Comparison of ENCODE assay signal across 9 cellular contexts in the genomic region with DNA sequence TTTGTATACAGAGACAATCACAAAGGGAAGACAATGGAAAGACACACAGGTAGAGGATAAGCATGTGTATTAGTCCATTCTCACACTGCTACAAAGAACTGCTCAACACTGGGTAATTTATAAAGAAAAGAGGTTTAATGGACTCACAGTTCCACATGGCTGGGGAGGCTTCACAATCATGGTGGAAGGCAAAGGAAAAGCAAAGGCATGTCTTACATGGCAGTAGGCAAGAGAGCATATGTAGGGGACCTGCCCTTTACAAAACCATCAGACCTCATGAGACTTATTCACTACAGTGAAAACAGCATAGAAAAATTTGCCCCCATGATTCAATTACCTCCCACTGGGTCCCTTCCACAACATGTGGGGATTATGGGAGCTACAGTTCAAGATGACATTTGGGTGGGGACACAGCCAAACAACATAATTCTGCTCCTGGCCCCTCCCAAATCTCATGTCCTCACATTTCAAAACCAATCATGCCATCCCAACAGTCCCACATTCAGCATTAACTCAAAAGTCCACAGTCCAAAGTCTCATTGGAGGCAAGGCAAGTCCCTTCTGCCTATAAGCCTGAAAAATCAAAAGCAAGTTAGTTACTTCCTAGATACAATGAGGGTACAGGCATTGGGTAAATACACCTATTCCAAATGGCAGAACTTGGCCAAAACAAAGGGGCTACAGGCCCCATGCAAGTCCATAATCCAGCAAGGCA. TPM values are rescaled to one million over a fixed set of nuclear protein-coding genes. Genes with fewer than 3 reads are reported as not detected.
DNase-seq lines count a peak whose midpoint lies in the region; ATAC-seq, FAIRE-seq and TF ChIP-seq lines count a peak whose summit lies in the region.
"Not testable (repeated sequence)": the region's sequence is repeated elsewhere in the genome, so short reads cannot be mapped to it uniquely, and the experiment has no call there.
"Had no signal": no experiment of that assay in that cellular context is flagged by ENCODE, and none has a peak within 500 bp of the region (broad histone marks: within the 10 kb centered on the region; RNA-seq: fewer than 3 reads in every experiment).

No MANE protein-coding gene starts in this region.

- H3K9ac ChIP-seq in K562 (ENCODE audit: insufficient read depth in 1 of 2, low read depth in 2 of 2, low read length in 2 of 2); liver (ENCODE audit: low read depth in 1 of 2, low read length in 2 of 2): not testable (repeated sequence)

- intact Hi-C loops in K562 (cut with micrococcal nuclease); mucosa of descending colon (cut with DNase I, micrococcal nuclease): not testable (repeated sequence)

- not testable (repeated sequence) for TF ChIP-seq POLR2A in K562 (conservative IDR thresholded peaks at IDR 0.05)

- not testable (repeated sequence) for H3K4me2 ChIP-seq in K562 (ENCODE audit: insufficient read depth, low read length)

- not testable (repeated sequence) for DNase-seq in K562 (ENCODE audit: extremely low read depth in 1 of 4, low spot score in 3 of 4); left lobe of liver (ENCODE audit: low spot score)
- DNase-seq in mucosa of descending colon: peak in 1 of 3 donors; percentile 20

- not testable (repeated sequence) for H3K9me3 ChIP-seq in K562 (replicated peaks; ENCODE audit: control insufficient read depth, insufficient read depth, low read depth, low read length); liver (ENCODE audit: control insufficient read depth in 4 of 4, low read length in 3 of 4); mucosa of descending colon

- FAIRE-seq in K562 (lab: Jason Lieb, UNC): not testable (repeated sequence)

- POLR2A ChIA-PET in K562 (lab: Yijun Ruan, JAX): not testable (repeated sequence)

- BruUV-seq in K562 (replicated peaks; lab: Mats Ljungman, UMichigan): not testable (repeated sequence)

- H3K4me1 ChIP-seq in K562 (replicated peaks in 1 of 2; ENCODE audit: control insufficient read depth in 2 of 2, insufficient read depth in 2 of 2, low read length in 2 of 2); liver (ENCODE audit: control insufficient read depth in 4 of 4, insufficient read depth in 4 of 4, low read length in 3 of 4); mucosa of descending colon (ENCODE audit: low read depth): not testable (repeated sequence)

- TF ChIP-seq EP300 in K562 (IDR thresholded peaks at IDR 0.05; ENCODE audit: low read length): not testable (repeated sequence)

- not testable (repeated sequence) for H3K4me3 ChIP-seq in K562; liver (ENCODE audit: low read depth in 1 of 3, low read length in 3 of 3); mucosa of descending colon

- H3K27me3 ChIP-seq in K562 (ENCODE audit: control insufficient read depth in 2 of 2, insufficient read depth in 2 of 2, low read length in 2 of 2); liver (ENCODE audit: control insufficient read depth in 4 of 4, insufficient read depth in 4 of 4, low read length in 3 of 4): not testable (repeated sequence)

- not testable (repeated sequence) for H4K20me1 ChIP-seq in K562 (replicated peaks; ENCODE audit: control insufficient read depth, insufficient read depth, low read length)

- in situ Hi-C loops in K562 (cut with MboI): not testable (repeated sequence)

- not testable (repeated sequence) for TF ChIP-seq CTCF in K562 (IDR thresholded peaks at IDR 0.05 in 2 of 3, conservative IDR thresholded peaks at IDR 0.05 in 1 of 3; ENCODE audit: insufficient read depth in 2 of 3, low read depth in 1 of 3, low read length in 3 of 3); liver (IDR thresholded peaks at IDR 0.05; ENCODE audit: low read depth, low read length, missing input control); mucosa of descending colon (IDR thresholded peaks at IDR 0.05)

- H2AFZ ChIP-seq in K562 (ENCODE audit: low read depth, low read length): not testable (repeated sequence)

- H3K79me2 ChIP-seq in K562 (ENCODE audit: control insufficient read depth, insufficient read depth, low read length): not testable (repeated sequence)

- H3K36me3 ChIP-seq in K562 (ENCODE audit: control insufficient read depth, insufficient read depth, low read length); liver (ENCODE audit: control insufficient read depth in 4 of 4, insufficient read depth in 3 of 4, low read depth in 1 of 4, low read length in 3 of 4); mucosa of descending colon (ENCODE audit: low read depth): not testable (repeated sequence)

- H3K27ac ChIP-seq in K562 (ENCODE audit: extremely low read depth, low read depth, low read length); liver (ENCODE audit: low read depth in 1 of 2, low read length in 2 of 2): not testable (repeated sequence)

- CTCF ChIA-PET in K562 (lab: Yijun Ruan, JAX; ENCODE audit: low intra/inter-chr PET ratio): not testable (repeated sequence)

- H3K9me1 ChIP-seq in K562 (ENCODE audit: control insufficient read depth, insufficient read depth, low read length): not testable (repeated sequence)

- not testable (repeated sequence) for TF ChIP-seq RAD21 in K562 (CRISPR knock-in tag; conservative IDR thresholded peaks at IDR 0.05 in 1 of 2, IDR thresholded peaks at IDR 0.05 in 1 of 2); liver (IDR thresholded peaks at IDR 0.05)

- ATAC-seq in K562: not testable (repeated sequence)
- ATAC-seq in left lobe of liver (peak; percentile 81), mucosa of descending colon (peak; percentile 42)

RNA-seq across cellular contexts. Expression of gene CREBZF, which starts 6.2 kb away (rescaled TPM):
- 77.0 and 165 TPM in 2 replicates for total RNA-seq in K562 (2011; cell fraction: chromatin; rRNA removed; ENCODE audit: low replicate concordance)
- total RNA-seq in K562 (2011; cell fraction: nucleolus; rRNA removed): 74.5 and 77.4 TPM in 2 replicates
- total RNA-seq in K562 (2011; cell fraction: nucleoplasm; rRNA removed): 148 and 256 TPM in 2 replicates
- total RNA-seq in K562 (2014; rRNA removed) (50.2 and 62.1 TPM in 2 replicates), K562 (2014; rRNA removed; fragmentation: Illumina TruSeq; extraction: Trizol) (38.1 and 38.9 TPM in 2 replicates), K562 (2015; rRNA removed; fragmentation: Illumina TruSeq; extraction: Trizol) (44.8 TPM in 2 replicates), K562 (2021) (40.5 and 41.0 TPM in 2 replicates), left lobe of liver (18.8 TPM), liver (10 to 100 TPM; 28.2 to 50.0 TPM), mucosa of descending colon (10 to 100 TPM; 37.6 to 45.6 (median 40.7) TPM)
- polyA plus RNA-seq in K562 (2011; rRNA removed) (56.7 and 61.0 TPM in 2 replicates), K562 (2014; fragmentation: Illumina TruSeq; extraction: Trizol) (29.4 and 33.8 TPM in 2 replicates), K562 (2014; fragmentation: Nextera tagmentation; extraction: Ambion mirVana) (1 to 10 TPM; 7.2 to 7.4 TPM), K562 (2014; rRNA removed) (69.2 and 70.2 TPM in 2 replicates), liver (10 to 100 TPM; 12.1 to 12.3 TPM)
- polyA plus RNA-seq in K562 (2011; cell fraction: cytosol; rRNA removed): 22.5 and 29.0 TPM in 2 replicates
- polyA plus RNA-seq in K562 (2011; cell fraction: nucleus; rRNA removed): 249 and 283 TPM in 2 replicates
- polyA plus RNA-seq in K562 (2012): 28.9 and 50.3 TPM in 2 replicates
- polyA minus RNA-seq in K562 (2011; rRNA and poly(A)+ RNA removed): 45.6 and 57.0 TPM in 2 replicates
- 13.9 and 15.1 TPM in 2 replicates for polyA minus RNA-seq in K562 (2011; cell fraction: cytosol; rRNA and poly(A)+ RNA removed)
- 101 and 128 TPM in 2 replicates for polyA minus RNA-seq in K562 (2011; cell fraction: nucleus; rRNA and poly(A)+ RNA removed)

RNA-seq across cellular contexts. Expression of gene CCDC89, which starts 14.9 kb away (rescaled TPM):
- not detected in 2 replicates for total RNA-seq in K562 (2011; cell fraction: chromatin; rRNA removed; ENCODE audit: low replicate concordance)
- not detected in 2 replicates for total RNA-seq in K562 (2011; cell fraction: nucleolus; rRNA removed)
- not detected in 2 replicates for total RNA-seq in K562 (2011; cell fraction: nucleoplasm; rRNA removed)
- 0.09 and 0.12 TPM in 2 replicates for total RNA-seq in K562 (2014; rRNA removed)
- not detected in 2 replicates for total RNA-seq in K562 (2014; rRNA removed; fragmentation: Illumina TruSeq; extraction: Trizol)
- not detected in 2 replicates for total RNA-seq in K562 (2015; rRNA removed; fragmentation: Illumina TruSeq; extraction: Trizol)
- total RNA-seq in K562 (2021): not detected in 2 replicates
- not detected in 2 replicates for polyA plus RNA-seq in K562 (2011; rRNA removed)
- polyA plus RNA-seq in K562 (2011; cell fraction: cytosol; rRNA removed): not detected in 2 replicates
- 0.09 TPM in 1 of 2 replicates, not detected in the other for polyA plus RNA-seq in K562 (2011; cell fraction: nucleus; rRNA removed)
- not detected in 2 replicates for polyA plus RNA-seq in K562 (2012)
- polyA plus RNA-seq in K562 (2014; fragmentation: Illumina TruSeq; extraction: Trizol): not detected in 2 replicates
- polyA plus RNA-seq in K562 (2014; fragmentation: Nextera tagmentation; extraction: Ambion mirVana): not detected
- polyA plus RNA-seq in K562 (2014; rRNA removed): 0.07 TPM in 1 of 2 replicates, not detected in the other
- polyA minus RNA-seq in K562 (2011; rRNA and poly(A)+ RNA removed): not detected in 2 replicates
- polyA minus RNA-seq in K562 (2011; cell fraction: cytosol; rRNA and poly(A)+ RNA removed): not detected in 2 replicates
- polyA minus RNA-seq in K562 (2011; cell fraction: nucleus; rRNA and poly(A)+ RNA removed): not detected in 2 replicates
- 0.28 TPM for total RNA-seq in left lobe of liver
- 1 to 10 TPM in 1 of 2 donors, under 1 TPM in 1; 0.28 to 1.0 TPM for total RNA-seq in liver
- under 1 TPM in 1 of 2 donors, not detected in 1; 0.17 TPM for polyA plus RNA-seq in liver
- 1 to 10 TPM; 4.1 to 6.4 (median 4.1) TPM for total RNA-seq in mucosa of descending colon
- total RNA-seq: CD4-positive, CD25-positive, alpha-beta regulatory T cell; GM12878 had no signal
- polyA plus RNA-seq: CD14-positive monocyte; CD4-positive, alpha-beta memory T cell; CD4-positive, CD25-positive, alpha-beta regulatory T cell; CD8-positive, alpha-beta memory T cell had no signal

RNA-seq across cellular contexts. Expression of gene TMEM126A, which starts 23.3 kb away (rescaled TPM):
- 5.5 and 12.2 TPM in 2 replicates for total RNA-seq in K562 (2011; cell fraction: chromatin; rRNA removed; ENCODE audit: low replicate concordance)
- 6.0 and 7.2 TPM in 2 replicates for total RNA-seq in K562 (2011; cell fraction: nucleolus; rRNA removed)
- total RNA-seq in K562 (2011; cell fraction: nucleoplasm; rRNA removed): 15.5 and 15.6 TPM in 2 replicates
- total RNA-seq in K562 (2014; rRNA removed): 19.3 and 22.9 TPM in 2 replicates
- total RNA-seq in K562 (2014; rRNA removed; fragmentation: Illumina TruSeq; extraction: Trizol): 67.5 and 69.3 TPM in 2 replicates
- total RNA-seq in K562 (2015; rRNA removed; fragmentation: Illumina TruSeq; extraction: Trizol): 52.0 and 56.3 TPM in 2 replicates
- 37.3 and 41.5 TPM in 2 replicates for total RNA-seq in K562 (2021)
- 72.2 and 105 TPM in 2 replicates for polyA plus RNA-seq in K562 (2011; rRNA removed)
- polyA plus RNA-seq in K562 (2011; cell fraction: cytosol; rRNA removed): 28.7 and 48.2 TPM in 2 replicates
- 7.1 and 19.5 TPM in 2 replicates for polyA plus RNA-seq in K562 (2011; cell fraction: nucleus; rRNA removed)
- 46.1 and 62.4 TPM in 2 replicates for polyA plus RNA-seq in K562 (2012)
- polyA plus RNA-seq in K562 (2014; fragmentation: Illumina TruSeq; extraction: Trizol): 45.1 and 48.1 TPM in 2 replicates
- polyA plus RNA-seq in K562 (2014; fragmentation: Nextera tagmentation; extraction: Ambion mirVana): 100 to 1,000 TPM; 148 to 154 TPM
- 44.3 and 56.9 TPM in 2 replicates for polyA plus RNA-seq in K562 (2014; rRNA removed)
- polyA minus RNA-seq in K562 (2011; rRNA and poly(A)+ RNA removed): 38.1 and 45.4 TPM in 2 replicates
- 5.9 and 8.6 TPM in 2 replicates for polyA minus RNA-seq in K562 (2011; cell fraction: cytosol; rRNA and poly(A)+ RNA removed)
- polyA minus RNA-seq in K562 (2011; cell fraction: nucleus; rRNA and poly(A)+ RNA removed): 2.2 and 7.0 TPM in 2 replicates
- 14.3 TPM for total RNA-seq in left lobe of liver
- 10 to 100 TPM in 1 of 2 donors, 1 to 10 TPM in 1; 9.3 to 21.0 TPM for total RNA-seq in liver
- polyA plus RNA-seq in liver: 10 to 100 TPM; 25.6 to 39.1 TPM
- total RNA-seq in mucosa of descending colon: 10 to 100 TPM; 18.8 to 25.8 (median 19.4) TPM

RNA-seq across cellular contexts. Expression of gene TMEM126B, which starts 42.7 kb away (rescaled TPM):
- 35.6 and 83.1 TPM in 2 replicates for total RNA-seq in K562 (2011; cell fraction: chromatin; rRNA removed; ENCODE audit: low replicate concordance)
- total RNA-seq in K562 (2011; cell fraction: nucleolus; rRNA removed): 17.2 and 25.5 TPM in 2 replicates
- 41.1 and 65.7 TPM in 2 replicates for total RNA-seq in K562 (2011; cell fraction: nucleoplasm; rRNA removed)
- total RNA-seq in K562 (2014; rRNA removed) (85.5 and 88.0 TPM in 2 replicates), K562 (2014; rRNA removed; fragmentation: Illumina TruSeq; extraction: Trizol) (165 and 177 TPM in 2 replicates), K562 (2015; rRNA removed; fragmentation: Illumina TruSeq; extraction: Trizol) (161 and 163 TPM in 2 replicates), K562 (2021) (86.4 and 95.7 TPM in 2 replicates), left lobe of liver (14.7 TPM), liver (10 to 100 TPM; 20.0 to 28.1 TPM), mucosa of descending colon (10 to 100 TPM; 35.3 to 44.1 (median 38.7) TPM)
- polyA plus RNA-seq in K562 (2011; rRNA removed) (120 and 178 TPM in 2 replicates), K562 (2014; fragmentation: Illumina TruSeq; extraction: Trizol) (130 and 143 TPM in 2 replicates), K562 (2014; fragmentation: Nextera tagmentation; extraction: Ambion mirVana) (100 to 1,000 TPM; 209 to 226 TPM), K562 (2014; rRNA removed) (161 and 164 TPM in 2 replicates), liver (10 to 100 TPM; 25.7 to 32.3 TPM)
- 37.4 and 99.8 TPM in 2 replicates for polyA plus RNA-seq in K562 (2011; cell fraction: cytosol; rRNA removed)
- 42.6 and 66.6 TPM in 2 replicates for polyA plus RNA-seq in K562 (2011; cell fraction: nucleus; rRNA removed)
- polyA plus RNA-seq in K562 (2012): 97.5 and 121 TPM in 2 replicates
- 48.3 and 53.2 TPM in 2 replicates for polyA minus RNA-seq in K562 (2011; rRNA and poly(A)+ RNA removed)
- 13.2 and 20.3 TPM in 2 replicates for polyA minus RNA-seq in K562 (2011; cell fraction: cytosol; rRNA and poly(A)+ RNA removed)
- 13.7 and 18.7 TPM in 2 replicates for polyA minus RNA-seq in K562 (2011; cell fraction: nucleus; rRNA and poly(A)+ RNA removed)

RNA-seq across cellular contexts. Expression of gene DLG2, which starts 44.0 kb away (rescaled TPM):
- 4.0 and 6.3 TPM in 2 replicates for total RNA-seq in K562 (2011; cell fraction: chromatin; rRNA removed; ENCODE audit: low replicate concordance)
- 1.8 and 2.3 TPM in 2 replicates for total RNA-seq in K562 (2011; cell fraction: nucleolus; rRNA removed)
- total RNA-seq in K562 (2011; cell fraction: nucleoplasm; rRNA removed): 3.0 and 4.0 TPM in 2 replicates
- total RNA-seq in K562 (2014; rRNA removed): 0.73 and 0.95 TPM in 2 replicates
- total RNA-seq in K562 (2014; rRNA removed; fragmentation: Illumina TruSeq; extraction: Trizol): 1.1 and 1.6 TPM in 2 replicates
- 0.79 and 1.5 TPM in 2 replicates for total RNA-seq in K562 (2015; rRNA removed; fragmentation: Illumina TruSeq; extraction: Trizol)
- total RNA-seq in K562 (2021): 1.2 and 1.6 TPM in 2 replicates
- polyA plus RNA-seq in K562 (2011; rRNA removed): 1.2 and 1.5 TPM in 2 replicates
- 0.10 and 0.60 TPM in 2 replicates for polyA plus RNA-seq in K562 (2011; cell fraction: cytosol; rRNA removed)
- 1.3 and 2.1 TPM in 2 replicates for polyA plus RNA-seq in K562 (2011; cell fraction: nucleus; rRNA removed)
- 0.32 and 0.68 TPM in 2 replicates for polyA plus RNA-seq in K562 (2012)
- polyA plus RNA-seq in K562 (2014; fragmentation: Illumina TruSeq; extraction: Trizol): 0.77 and 1.2 TPM in 2 replicates
- polyA plus RNA-seq in K562 (2014; fragmentation: Nextera tagmentation; extraction: Ambion mirVana): under 1 TPM; 0.68 to 0.77 TPM
- polyA plus RNA-seq in K562 (2014; rRNA removed): 0.52 and 0.81 TPM in 2 replicates
- 2.3 and 3.2 TPM in 2 replicates for polyA minus RNA-seq in K562 (2011; rRNA and poly(A)+ RNA removed)
- 1.0 TPM in 1 of 2 replicates, not detected in the other for polyA minus RNA-seq in K562 (2011; cell fraction: cytosol; rRNA and poly(A)+ RNA removed)
- 2.6 and 5.4 TPM in 2 replicates for polyA minus RNA-seq in K562 (2011; cell fraction: nucleus; rRNA and poly(A)+ RNA removed)
- total RNA-seq in left lobe of liver: 4.7 TPM
- 1 to 10 TPM in 1 of 2 donors, under 1 TPM in 1; 0.37 to 5.5 TPM for total RNA-seq in liver
- polyA plus RNA-seq in liver: under 1 TPM; 0.30 to 0.99 TPM
- 10 to 100 TPM in 1 of 3 donors, 1 to 10 TPM in 2; 2.1 to 11.1 (median 2.4) TPM for total RNA-seq in mucosa of descending colon
